ENCODE assay signal across 2 cellular contexts in the genomic region with DNA sequence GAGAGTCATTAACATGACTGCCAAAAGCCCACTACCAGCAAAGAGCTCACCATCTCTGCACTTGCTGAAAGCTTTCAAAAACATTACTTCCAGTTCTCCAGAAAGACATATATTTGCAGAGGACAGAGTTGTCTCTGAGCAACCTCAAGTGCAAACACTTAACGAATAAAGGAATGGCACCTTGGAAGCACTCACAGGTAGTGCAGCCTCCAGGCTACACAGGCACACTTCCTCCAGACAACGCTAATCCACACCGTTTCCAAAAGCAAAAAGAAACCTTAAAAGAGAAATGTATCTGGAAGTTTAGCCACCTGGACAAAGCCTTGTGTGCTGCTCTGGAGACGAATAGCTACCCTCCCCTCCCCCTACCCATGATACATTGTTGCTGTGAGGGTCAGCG. TPM values are rescaled to one million over a fixed set of nuclear protein-coding genes. Genes with fewer than 3 reads are reported as not detected.
"Had no signal": no experiment of that assay in that cellular context is flagged by ENCODE, and none has a peak within 500 bp of the region (broad histone marks: within the 10 kb centered on the region; RNA-seq: fewer than 3 reads in every experiment).

No MANE protein-coding gene starts in this region.

RNA-seq across cellular contexts. Expression of a gene that starts 53.1 kb away (rescaled TPM):
- total RNA-seq: G401, GM12878 had no signal
- polyA plus RNA-seq: GM12878 had no signal
